ENCODE assay signal across 9 cellular contexts in the genomic region with DNA sequence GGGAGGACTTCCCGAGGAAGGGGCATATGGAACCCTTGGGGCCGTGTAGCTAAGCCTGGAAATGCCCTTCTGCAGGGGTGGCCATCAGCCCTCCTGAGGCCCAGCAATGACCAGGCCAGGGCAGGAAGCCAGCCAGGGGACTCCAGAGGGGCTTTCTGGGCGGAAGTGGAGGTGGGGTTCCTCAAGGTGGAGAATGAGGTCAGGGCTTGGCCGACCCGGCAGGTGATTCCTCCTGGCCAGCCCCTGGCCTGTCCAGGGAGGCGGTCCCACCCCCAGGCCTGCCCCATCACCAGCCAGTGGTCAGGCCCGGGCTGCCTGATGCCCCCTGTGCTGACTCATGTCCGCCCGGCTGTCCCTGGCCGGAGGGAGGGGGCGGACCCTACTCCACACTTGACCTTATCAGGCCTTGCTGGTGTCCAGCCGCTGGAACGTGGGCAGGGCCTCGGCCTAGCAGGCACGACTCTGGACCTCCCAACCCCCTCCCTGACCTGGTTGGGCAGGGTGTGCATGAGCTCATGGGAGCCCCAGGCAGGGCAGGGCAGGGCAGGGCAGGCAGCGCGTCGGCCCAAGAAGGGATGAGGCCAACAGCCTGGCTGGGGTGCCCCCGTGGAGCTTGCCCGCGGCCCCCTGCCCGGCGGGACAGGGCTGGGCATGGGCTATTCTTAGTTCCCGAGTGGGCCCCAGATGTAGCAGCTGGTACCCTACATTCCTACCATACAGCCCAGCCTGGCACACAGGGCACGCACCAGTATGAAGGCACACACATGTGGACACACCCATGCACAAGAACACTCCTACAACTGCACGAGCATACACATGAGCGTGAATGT. TPM values are rescaled to one million over a fixed set of nuclear protein-coding genes. Genes with fewer than 3 reads are reported as not detected.
DNase-seq lines count a peak whose midpoint lies in the region; ATAC-seq, FAIRE-seq and TF ChIP-seq lines count a peak whose summit lies in the region.
"Had no signal": no experiment of that assay in that cellular context is flagged by ENCODE, and none has a peak within 500 bp of the region (broad histone marks: within the 10 kb centered on the region; RNA-seq: fewer than 3 reads in every experiment).

No MANE protein-coding gene starts in this region.

- FAIRE-seq in small intestine (lab: Jason Lieb, UNC): no peak

- CTCF ChIA-PET in CD4-positive, alpha-beta T cell (lab: Charles Lee): no interaction called here

- H3K36me3 ChIP-seq in small intestine (ENCODE audit: control insufficient read depth in 2 of 2, insufficient read depth in 2 of 2, low read length in 2 of 2): no peaks in the 10 kb centered on the region

- H3K4me3 ChIP-seq in coronary artery (no peak overlapping the region), skin epidermis (no peak overlapping the region), small intestine (ENCODE audit: low read depth in 1 of 2, low read length in 2 of 2) (no peak overlapping the region)

- peaks cover 8% of the 10 kb centered on the region for H3K4me1 Mint-ChIP-seq in CD4-positive, alpha-beta T cell (ENCODE audit: low read depth)

- no peaks in the 10 kb centered on the region for H3K4me1 ChIP-seq in small intestine (ENCODE audit: control insufficient read depth in 2 of 2, insufficient read depth in 1 of 2, low read depth in 1 of 2, low read length in 1 of 2)

- 70 to 82% (median 80%) methylated on average over 22 to 27 of the region's 27 CpGs for WGBS in small intestine, 3 donors

- TF ChIP-seq CTCF in coronary artery (IDR thresholded peaks at IDR 0.05): no peak
- no peak for TF ChIP-seq CTCF in CD4-positive, alpha-beta T cell (IDR thresholded peaks at IDR 0.05)

- H3K27me3 Mint-ChIP-seq in CD4-positive, alpha-beta T cell: peaks cover 5% of the 10 kb centered on the region

- H3K4me3 Mint-ChIP-seq in CD4-positive, alpha-beta T cell: no peak overlapping the region
- H3K4me3 Mint-ChIP-seq: activated T-cell treated with anti-CD3 and anti-CD28 coated beads, Interleukin-2, amount 50 U/mL, for 4 hours had no signal

- H3K27ac Mint-ChIP-seq in CD4-positive, alpha-beta T cell: no peak overlapping the region

- H3K27ac ChIP-seq in coronary artery (peak overlapping the region; percentile 49 to 83), skin epidermis (peak overlapping the region in 19 of 21 experiments; percentile 6 to 69 (median 52)), small intestine (ENCODE audit: low read depth in 1 of 2, low read length in 1 of 2) (peak overlapping the region in 1 of 2 donors; percentile 79)
- H3K27ac ChIP-seq in CD4-positive, alpha-beta T cell (ENCODE audit: low read depth, low read length): no peak overlapping the region

- intact Hi-C loops in CD4-positive, alpha-beta T cell (cut with DNase I, micrococcal nuclease): loop anchor here in 1 of 2 experiments (10.0 kb wide), 1 partner anchor 679 kb away; no protein-coding TSS in a partner anchor

- no peak for ATAC-seq in HG02870 (IDR thresholded peaks at IDR 0.05; ENCODE audit: unreplicated experiment)
- no peak for ATAC-seq in CD4-positive, alpha-beta T cell (ENCODE audit: poor library complexity)
- ATAC-seq: activated T-cell treated with anti-CD3 and anti-CD28 coated beads, Interleukin-2, amount 50 U/mL, for 4 hours had no signal

- POLR2A ChIA-PET in CD4-positive, alpha-beta T cell (lab: Charles Lee): no interaction called here

- peak; percentile 18 for DNase-seq in HT-29 (ENCODE audit: low spot score)
- DNase-seq in coronary artery (ENCODE audit: low spot score): peak; percentile 89
- DNase-seq in left kidney (ENCODE audit: low read depth, low spot score): peak; percentile 48
- no peak for DNase-seq in MV-4-11 (lab: John Stamatoyannopoulos, UW)
- DNase-seq in CD4-positive, alpha-beta T cell: no peak
- no peak for DNase-seq in small intestine
- DNase-seq: activated T-cell treated with anti-CD3 and anti-CD28 coated beads, Interleukin-2, amount 50 U/mL, for 4 hours had no signal

- H3K9me3 ChIP-seq in CD4-positive, alpha-beta T cell (ENCODE audit: control insufficient read depth, low read length): peaks cover 9% of the 10 kb centered on the region
- no peaks in the 10 kb centered on the region for H3K9me3 ChIP-seq in small intestine (ENCODE audit: control insufficient read depth, low read depth)

- no peaks in the 10 kb centered on the region for H3K27me3 ChIP-seq in CD4-positive, alpha-beta T cell (ENCODE audit: control insufficient read depth, insufficient read depth, low read length)
- H3K27me3 ChIP-seq in small intestine (ENCODE audit: control insufficient read depth in 2 of 2, insufficient read depth in 2 of 2, low read length in 2 of 2): no peaks in the 10 kb centered on the region

- H3K36me3 Mint-ChIP-seq in CD4-positive, alpha-beta T cell (ENCODE audit: low read depth): no peaks in the 10 kb centered on the region

- H3K9me3 Mint-ChIP-seq in CD4-positive, alpha-beta T cell: no peaks in the 10 kb centered on the region

RNA-seq across cellular contexts. Expression of gene RPL3, which starts 35.9 kb away (rescaled TPM):
- total RNA-seq in HT-29 (2014; rRNA removed; shearing (Covaris generic)): 2,060 and 2,152 TPM in 2 replicates
- 1,000 to 10,000 TPM; 3,952 to 3,974 TPM for total RNA-seq in CD4-positive, alpha-beta T cell
- polyA plus RNA-seq in small intestine: 1,000 to 10,000 TPM; 1,757 to 4,298 (median 3,624) TPM

RNA-seq across cellular contexts. Expression of gene PDGFB, which starts 38.7 kb away (rescaled TPM):
- total RNA-seq in HT-29 (2014; rRNA removed; shearing (Covaris generic)): 12.4 and 16.6 TPM in 2 replicates
- total RNA-seq in CD4-positive, alpha-beta T cell: under 1 TPM; 0.45 to 0.69 TPM
- polyA plus RNA-seq in small intestine: 1 to 10 TPM in 1 of 3 donors, under 1 TPM in 2; 0.22 to 7.5 (median 0.54) TPM

Comparison
In these comparisons a context has a peak if more than half of its experiments do, and no peak if none do; other contexts are left out.
1. DNase-seq: peak in HT-29 (single experiment), coronary artery (single experiment) and left kidney (single experiment); none in MV-4-11 (single experiment), CD4-positive, alpha-beta T cell (0 of 10) and small intestine (single experiment).